1 cellular context compared by ENCODE assay signal in genomic region chr16:75471723-75472634, GRCh38.
TF ChIP-seq lines count a peak whose summit lies in the region.

No MANE protein-coding gene starts in this region.

TF ChIP-seq in HepG2, 621 proteins besides CTCF, POLR2A, EP300 and RAD21 (continued from another document and continues in another):
- TF ChIP-seq, protein P1, sequence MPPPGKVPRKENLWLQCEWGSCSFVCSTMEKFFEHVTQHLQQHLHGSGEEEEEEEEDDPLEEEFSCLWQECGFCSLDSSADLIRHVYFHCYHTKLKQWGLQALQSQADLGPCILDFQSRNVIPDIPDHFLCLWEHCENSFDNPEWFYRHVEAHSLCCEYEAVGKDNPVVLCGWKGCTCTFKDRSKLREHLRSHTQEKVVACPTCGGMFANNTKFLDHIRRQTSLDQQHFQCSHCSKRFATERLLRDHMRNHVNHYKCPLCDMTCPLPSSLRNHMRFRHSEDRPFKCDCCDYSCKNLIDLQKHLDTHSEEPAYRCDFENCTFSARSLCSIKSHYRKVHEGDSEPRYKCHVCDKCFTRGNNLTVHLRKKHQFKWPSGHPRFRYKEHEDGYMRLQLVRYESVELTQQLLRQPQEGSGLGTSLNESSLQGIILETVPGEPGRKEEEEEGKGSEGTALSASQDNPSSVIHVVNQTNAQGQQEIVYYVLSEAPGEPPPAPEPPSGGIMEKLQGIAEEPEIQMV (CRISPR knock-in tag; IDR thresholded peaks at IDR 0.05; ENCODE audit: low read depth) = 0 out of 2 replicates have a peak, but pooled peaks have one; percentile 57
- TF ChIP-seq HOXA3 (CRISPR knock-in tag; IDR thresholded peaks at IDR 0.05) (no peak), CCDC6 (CRISPR knock-in tag; IDR thresholded peaks at IDR 0.05) (no peak), SIX1 (CRISPR knock-in tag; IDR thresholded peaks at IDR 0.05; ENCODE audit: borderline replicate concordance) (no peak), BCL6 (CRISPR knock-in tag; IDR thresholded peaks at IDR 0.05) (peak; percentile 50; the same call in 1 of the 2 replicates), ZNF782 (CRISPR knock-in tag; IDR thresholded peaks at IDR 0.05; ENCODE audit: borderline replicate concordance) (no peak), ZNF510 (CRISPR knock-in tag; IDR thresholded peaks at IDR 0.05; ENCODE audit: low read depth) (peak; percentile 70; the same call in 1 of the 2 replicates), SIX4 (CRISPR knock-in tag; IDR thresholded peaks at IDR 0.05) (no peak), NFRKB (IDR thresholded peaks at IDR 0.05) (no peak), ESRRA (CRISPR knock-in tag; IDR thresholded peaks at IDR 0.05; ENCODE audit: low read depth) (no peak), TAF15 (IDR thresholded peaks at IDR 0.05; ENCODE audit: low read depth, low read length, poor library complexity, severe bottlenecking) (no peak), NR2F1 (CRISPR knock-in tag; IDR thresholded peaks at IDR 0.05) (no peak), ZNF776 (CRISPR knock-in tag; IDR thresholded peaks at IDR 0.05) (no peak), ZNF672 (CRISPR knock-in tag; IDR thresholded peaks at IDR 0.05) (no peak), ADNP (CRISPR knock-in tag; IDR thresholded peaks at IDR 0.05) (no peak), IRF2 (CRISPR knock-in tag; IDR thresholded peaks at IDR 0.05) (peak; percentile 45; the same call in 1 of the 2 replicates), HNF4G (IDR thresholded peaks at IDR 0.05; ENCODE audit: borderline replicate concordance, low read depth, low read length) (no peak), HNF4G (CRISPR knock-in tag; IDR thresholded peaks at IDR 0.05; ENCODE audit: borderline replicate concordance, low read depth) (no peak), MAX (IDR thresholded peaks at IDR 0.05) (no peak), ZNF124 (CRISPR knock-in tag; IDR thresholded peaks at IDR 0.05) (no peak), CHCHD3 (CRISPR knock-in tag; IDR thresholded peaks at IDR 0.05) (no peak), ZNF280D (CRISPR knock-in tag; IDR thresholded peaks at IDR 0.05) (no peak), KMT2A (CRISPR knock-in tag; IDR thresholded peaks at IDR 0.05) (no peak), SIN3A (IDR thresholded peaks at IDR 0.05; ENCODE audit: borderline replicate concordance, low read depth, low read length) (no peak), RXRB (CRISPR knock-in tag; IDR thresholded peaks at IDR 0.05; ENCODE audit: borderline replicate concordance) (no peak; the same call in 1 of the 2 replicates), TOPORS (CRISPR knock-in tag; IDR thresholded peaks at IDR 0.05) (no peak), ZNF33A (CRISPR knock-in tag; IDR thresholded peaks at IDR 0.05; ENCODE audit: borderline replicate concordance) (no peak), SOX6 (IDR thresholded peaks at IDR 0.05) (no peak), SOX6 (CRISPR knock-in tag; IDR thresholded peaks at IDR 0.05) (no peak), PCBP1 (IDR thresholded peaks at IDR 0.05; ENCODE audit: borderline replicate concordance, low read depth, low read length) (no peak), ZNF850 (CRISPR knock-in tag; conservative IDR thresholded peaks at IDR 0.05) (no peak), ZFYVE20 (CRISPR knock-in tag; IDR thresholded peaks at IDR 0.05; ENCODE audit: borderline replicate concordance, low read depth) (no peak), ZFP41 (CRISPR knock-in tag; IDR thresholded peaks at IDR 0.05; ENCODE audit: borderline replicate concordance) (no peak), ZNF343 (CRISPR knock-in tag; IDR thresholded peaks at IDR 0.05) (no peak), JUNB (CRISPR knock-in tag; IDR thresholded peaks at IDR 0.05; ENCODE audit: borderline replicate concordance) (no peak), ZNF577 (CRISPR knock-in tag; IDR thresholded peaks at IDR 0.05; ENCODE audit: borderline replicate concordance, low read depth) (no peak), ZNF407 (CRISPR knock-in tag; IDR thresholded peaks at IDR 0.05; ENCODE audit: not compliant biosample characterization) (no peak), TEAD2 (CRISPR knock-in tag; IDR thresholded peaks at IDR 0.05) (no peak), MBD4 (IDR thresholded peaks at IDR 0.05; ENCODE audit: borderline replicate concordance, low read length) (no peak), ZNF713 (CRISPR knock-in tag; IDR thresholded peaks at IDR 0.05) (no peak), HDAC2 (CRISPR knock-in tag; IDR thresholded peaks at IDR 0.05) (no peak), USF2 (IDR thresholded peaks at IDR 0.05; ENCODE audit: low read depth, low read length) (no peak), USF2 (CRISPR knock-in tag; IDR thresholded peaks at IDR 0.05; ENCODE audit: borderline replicate concordance) (no peak), CC2D1A (CRISPR knock-in tag; IDR thresholded peaks at IDR 0.05) (no peak), AKAP8 (CRISPR knock-in tag; IDR thresholded peaks at IDR 0.05) (no peak), HDAC6 (IDR thresholded peaks at IDR 0.05; ENCODE audit: low read depth, low read length) (no peak), FOXC1 (CRISPR knock-in tag; IDR thresholded peaks at IDR 0.05; ENCODE audit: borderline replicate concordance) (no peak), RFXAP (CRISPR knock-in tag; IDR thresholded peaks at IDR 0.05; ENCODE audit: borderline replicate concordance) (no peak), ZNF543 (CRISPR knock-in tag; IDR thresholded peaks at IDR 0.05) (no peak), ZSCAN22 (CRISPR knock-in tag; IDR thresholded peaks at IDR 0.05) (no peak), MED1 (CRISPR knock-in tag; IDR thresholded peaks at IDR 0.05) (no peak), ARNTL (CRISPR knock-in tag; IDR thresholded peaks at IDR 0.05) (no peak), SMAD9 (CRISPR knock-in tag; IDR thresholded peaks at IDR 0.05) (no peak)
- TF ChIP-seq, protein P2, sequence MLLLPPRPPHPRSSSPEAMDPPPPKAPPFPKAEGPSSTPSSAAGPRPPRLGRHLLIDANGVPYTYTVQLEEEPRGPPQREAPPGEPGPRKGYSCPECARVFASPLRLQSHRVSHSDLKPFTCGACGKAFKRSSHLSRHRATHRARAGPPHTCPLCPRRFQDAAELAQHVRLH (CRISPR knock-in tag; IDR thresholded peaks at IDR 0.05; ENCODE audit: borderline replicate concordance, low read depth) = peak; percentile 59; the same call in 1 of the 2 replicates
- TF ChIP-seq, protein P3, sequence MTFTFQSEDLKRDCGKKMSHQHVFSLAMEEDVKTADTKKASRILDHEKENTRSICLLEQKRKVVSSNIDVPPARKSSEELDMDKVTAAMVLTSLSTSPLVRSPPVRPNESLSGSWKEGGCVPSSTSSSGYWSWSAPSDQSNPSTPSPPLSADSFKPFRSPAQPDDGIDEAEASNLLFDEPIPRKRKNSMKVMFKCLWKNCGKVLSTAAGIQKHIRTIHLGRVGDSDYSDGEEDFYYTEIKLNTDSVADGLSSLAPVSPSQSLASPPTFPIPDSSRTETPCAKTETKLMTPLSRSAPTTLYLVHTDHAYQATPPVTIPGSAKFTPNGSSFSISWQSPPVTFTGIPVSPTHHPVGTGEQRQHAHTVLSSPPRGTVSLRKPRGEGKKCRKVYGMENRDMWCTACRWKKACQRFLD (CRISPR knock-in tag; IDR thresholded peaks at IDR 0.05; ENCODE audit: borderline replicate concordance) = no peak
- TF ChIP-seq, protein P4, sequence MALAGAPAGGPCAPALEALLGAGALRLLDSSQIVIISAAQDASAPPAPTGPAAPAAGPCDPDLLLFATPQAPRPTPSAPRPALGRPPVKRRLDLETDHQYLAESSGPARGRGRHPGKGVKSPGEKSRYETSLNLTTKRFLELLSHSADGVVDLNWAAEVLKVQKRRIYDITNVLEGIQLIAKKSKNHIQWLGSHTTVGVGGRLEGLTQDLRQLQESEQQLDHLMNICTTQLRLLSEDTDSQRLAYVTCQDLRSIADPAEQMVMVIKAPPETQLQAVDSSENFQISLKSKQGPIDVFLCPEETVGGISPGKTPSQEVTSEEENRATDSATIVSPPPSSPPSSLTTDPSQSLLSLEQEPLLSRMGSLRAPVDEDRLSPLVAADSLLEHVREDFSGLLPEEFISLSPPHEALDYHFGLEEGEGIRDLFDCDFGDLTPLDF (CRISPR knock-in tag; IDR thresholded peaks at IDR 0.05) = no peak
- TF ChIP-seq, protein P5, sequence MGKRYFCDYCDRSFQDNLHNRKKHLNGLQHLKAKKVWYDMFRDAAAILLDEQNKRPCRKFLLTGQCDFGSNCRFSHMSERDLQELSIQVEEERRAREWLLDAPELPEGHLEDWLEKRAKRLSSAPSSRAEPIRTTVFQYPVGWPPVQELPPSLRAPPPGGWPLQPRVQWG (CRISPR knock-in tag; IDR thresholded peaks at IDR 0.05; ENCODE audit: borderline replicate concordance, low read depth) = no peak
